In the genomic region with DNA sequence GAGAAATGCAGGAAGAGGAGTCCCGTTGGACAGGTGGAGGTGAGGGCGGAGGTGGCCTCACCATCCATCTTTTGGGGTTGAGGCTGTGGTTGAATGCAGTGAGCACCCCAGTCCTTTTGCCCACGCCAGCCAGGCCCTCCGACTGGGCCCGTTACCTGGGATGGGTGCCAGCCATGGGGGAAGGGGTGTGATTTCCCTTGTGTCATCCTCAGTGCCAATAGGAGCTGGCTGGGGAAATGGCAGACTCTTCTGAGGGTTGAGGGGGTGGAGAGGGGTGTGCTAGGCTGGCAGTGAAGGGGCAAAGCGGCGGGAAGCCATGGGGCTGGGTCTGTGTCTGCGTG, we compare ENCODE assay signal across 10 cellular contexts. TPM values are rescaled to one million over a fixed set of nuclear protein-coding genes. Genes with fewer than 3 reads are reported as not detected.
DNase-seq lines count a peak whose midpoint lies in the region; ATAC-seq, FAIRE-seq and TF ChIP-seq lines count a peak whose summit lies in the region.
"Had no signal": no experiment of that assay in that cellular context is flagged by ENCODE, and none has a peak within 500 bp of the region (broad histone marks: within the 10 kb centered on the region; RNA-seq: fewer than 3 reads in every experiment).

No MANE protein-coding gene starts in this region.

- peak overlapping the region; percentile 38; the same call in 1 of the 2 replicates for H3K4me3 ChIP-seq in GM12864 (ENCODE audit: low read depth, low read length)
- H3K4me3 ChIP-seq in Peyer's patch, result peak overlapping the region in 3 of 4 donors; percentile 37 to 44 (median 40)
- peak overlapping the region; percentile 35 for H3K4me3 ChIP-seq in fibroblast of villous mesenchyme (ENCODE audit: low read depth, low read length)
- H3K4me3 ChIP-seq in spleen, result peak overlapping the region in 6 of 8 donors; percentile 28 to 66 (median 30)
- no peak overlapping the region for H3K4me3 ChIP-seq in HepG2 (replicated peaks in 1 of 3; ENCODE audit: insufficient read depth in 1 of 3, low read depth in 2 of 3, low read length in 3 of 3)

- BruUV-seq in HepG2 (replicated peaks; lab: Mats Ljungman, UMichigan), result no TSS peak

- no peak overlapping the region for H3K9ac ChIP-seq in HepG2 (ENCODE audit: insufficient read depth, low read depth, low read length)

- 35 to 50% (median 44%) methylated on average over 6 to 8 of the region's 8 CpGs for WGBS in spleen, 5 donors
- WGBS in HepG2 (ENCODE audit: low lambda C conversion rate), result 67% methylated on average over 5 of the region's 8 CpGs

- no peak overlapping the region for H2AFZ ChIP-seq in HepG2 (ENCODE audit: low read length)

- intact Hi-C loops in spleen (cut with DNase I; ENCODE audit: low total_unique reads) (no loop called here), HepG2 (cut with micrococcal nuclease; ENCODE audit: unreplicated experiment) (no loop called here)

- no peak for TF ChIP-seq POLR2A in Peyer's patch (IDR thresholded peaks at IDR 0.05)
- no peak for TF ChIP-seq POLR2A in spleen (IDR thresholded peaks at IDR 0.05)
- TF ChIP-seq POLR2A in HepG2 (IDR thresholded peaks at IDR 0.05; ENCODE audit: insufficient read depth in 1 of 2, low read depth in 2 of 2, low read length in 2 of 2), result no peak

- no peak for TF ChIP-seq RAD21 in HepG2 (CRISPR knock-in tag; IDR thresholded peaks at IDR 0.05)

- DNase-seq in GM12864 (ENCODE audit: low read depth) (no peak), Peyer's patch (no peak), fibroblast of villous mesenchyme (ENCODE audit: low read depth) (no peak), spleen (no peak), HepG2 (ENCODE audit: low spot score) (no peak), NOMO-1 treated with DMSO at 0.1 percent for 48 hours (lab: John Stamatoyannopoulos, UW; ENCODE audit: unreplicated experiment) (no peak)
- DNase-seq in stimulated activated naive CD4-positive, alpha-beta T cell (lab: John Stamatoyannopoulos, UW), result no peak
- DNase-seq: NCI-H510A had no signal

- TF ChIP-seq CTCF in GM12864 (IDR thresholded peaks at IDR 0.05; ENCODE audit: low read depth, low read length, missing control alignments), result no peak
- no peak for TF ChIP-seq CTCF in Peyer's patch (IDR thresholded peaks at IDR 0.05)
- no peak for TF ChIP-seq CTCF in fibroblast of villous mesenchyme (IDR thresholded peaks at IDR 0.05; ENCODE audit: insufficient read depth, low read depth, low read length)
- TF ChIP-seq CTCF in spleen (IDR thresholded peaks at IDR 0.05 in 8 of 11, conservative IDR thresholded peaks at IDR 0.05 in 3 of 11), result no peak
- TF ChIP-seq CTCF in HepG2 (CRISPR knock-in tag; IDR thresholded peaks at IDR 0.05), result no peak

- no peaks in the 10 kb centered on the region for H4K20me1 ChIP-seq in HepG2 (ENCODE audit: insufficient read depth, low read length)

- H3K4me2 ChIP-seq in HepG2 (ENCODE audit: low read depth, low read length), result no peak overlapping the region

- no peaks in the 10 kb centered on the region for H3K9me3 ChIP-seq in Peyer's patch
- H3K9me3 ChIP-seq in spleen, result no peaks in the 10 kb centered on the region
- no peaks in the 10 kb centered on the region for H3K9me3 ChIP-seq in HepG2 (ENCODE audit: low read length)

- H3K27ac ChIP-seq in Peyer's patch (no peak overlapping the region), spleen (no peak overlapping the region), HepG2 (ENCODE audit: extremely low read length, insufficient read depth, low read length) (no peak overlapping the region)

- H3K4me1 ChIP-seq in Peyer's patch (peaks cover 0 to 16% (median 6%) of the 10 kb centered on the region in 4 donors), spleen (peaks cover 0 to 15% (median 11%) of the 10 kb centered on the region in 6 donors), HepG2 (ENCODE audit: insufficient read depth, low read length) (peaks cover 79% of the 10 kb centered on the region)

- POLR2A ChIA-PET in HepG2 (lab: Yijun Ruan, JAX), result no interaction called here

- H3K27me3 ChIP-seq in Peyer's patch, result no peaks in the 10 kb centered on the region
- H3K27me3 ChIP-seq in spleen (replicated peaks in 1 of 7), result peaks cover 0 to 72% (median 26%) of the 10 kb centered on the region in 7 donors
- peaks cover 1 to 6% of the 10 kb centered on the region in 2 experiments; a peak in 1 of 5 replicates for H3K27me3 ChIP-seq in HepG2 (ENCODE audit: control insufficient read depth in 1 of 2, insufficient read depth in 2 of 2, low read length in 2 of 2)

- H3K36me3 ChIP-seq in Peyer's patch (no peaks in the 10 kb centered on the region), spleen (no peaks in the 10 kb centered on the region), HepG2 (replicated peaks in 1 of 2; ENCODE audit: control insufficient read depth in 1 of 2, insufficient read depth in 2 of 2, low read length in 2 of 2) (no peaks in the 10 kb centered on the region)

- TF ChIP-seq EP300 in HepG2 (IDR thresholded peaks at IDR 0.05; ENCODE audit: low read depth in 2 of 2, low read length in 2 of 2) (no peak), HepG2 (CRISPR knock-in tag; IDR thresholded peaks at IDR 0.05; ENCODE audit: borderline replicate concordance) (no peak)

- no peaks in the 10 kb centered on the region for H3K79me2 ChIP-seq in HepG2 (ENCODE audit: insufficient read depth, low read length)

- CTCF ChIA-PET in HepG2 (lab: Yijun Ruan, JAX; ENCODE audit: low intra/inter-chr PET ratio, low total read pairs), result no interaction called here

- in situ Hi-C loops in HepG2 (cut with HindIII; ENCODE audit: extremely low pct_ligation_motif_present, low pct_unique_long_range_greater_than_20kb), result no loop called here

- FAIRE-seq in HepG2 (lab: Jason Lieb, UNC), result no peak
- FAIRE-seq: colon had no signal

- no peak for ATAC-seq in HG03342 (IDR thresholded peaks at IDR 0.05; ENCODE audit: unreplicated experiment)
- no peak for ATAC-seq in HepG2

RNA-seq across cellular contexts. Expression of a gene that starts 9.6 kb away (rescaled TPM):
- under 1 TPM in 2 of 4 donors, not detected in 2; 0.57 to 0.83 TPM for total RNA-seq in Peyer's patch
- total RNA-seq in fibroblast of villous mesenchyme, result under 0.01 TPM in 2 replicates
- 1 to 10 TPM in 4 of 7 donors, under 1 TPM in 3; 0.41 to 2.9 (median 1.0) TPM for total RNA-seq in spleen
- under 1 TPM; 0.33 to 0.83 (median 0.61) TPM for polyA plus RNA-seq in spleen
- 0.07 and 0.13 TPM in 2 replicates for total RNA-seq in HepG2 (2016; rRNA removed; fragmentation: Illumina TruSeq; extraction: Trizol)
- not detected in 2 replicates for total RNA-seq in HepG2 (2016; cell fraction: cytosol; rRNA removed; fragmentation: Illumina TruSeq; extraction: Trizol; ENCODE audit: low read depth)
- 0.06 and 0.09 TPM in 2 replicates for total RNA-seq in HepG2 (2016; cell fraction: insoluble cytoplasmic fraction; rRNA removed; fragmentation: Illumina TruSeq; extraction: Trizol)
- total RNA-seq in HepG2 (2016; cell fraction: membrane; rRNA removed; fragmentation: Illumina TruSeq; extraction: Trizol), result not detected in 2 replicates
- not detected in 2 replicates for total RNA-seq in HepG2 (2016; cell fraction: nucleus; rRNA removed; fragmentation: Illumina TruSeq; extraction: Trizol)
- 0.01 and 0.03 TPM in 2 replicates for polyA plus RNA-seq in HepG2 (2011; rRNA removed)
- 0.04 TPM in 1 of 2 replicates, not detected in the other for polyA plus RNA-seq in HepG2 (2011; cell fraction: cytosol; rRNA removed)
- polyA plus RNA-seq in HepG2 (2011; cell fraction: nucleus; rRNA removed), result 0.05 and 0.23 TPM in 2 replicates
- 0.08 TPM in 1 of 2 replicates, not detected in the other for polyA plus RNA-seq in HepG2 (2012)
- polyA plus RNA-seq in HepG2 (2016; cell fraction: cytosol; fragmentation: Illumina TruSeq; extraction: Trizol; ENCODE audit: low read depth), result not detected in 2 replicates
- polyA plus RNA-seq in HepG2 (2016; cell fraction: insoluble cytoplasmic fraction; fragmentation: Illumina TruSeq; extraction: Trizol; ENCODE audit: low read depth), result not detected in 2 replicates
- 0.32 TPM in 1 of 2 replicates, not detected in the other for polyA plus RNA-seq in HepG2 (2016; cell fraction: membrane; fragmentation: Illumina TruSeq; extraction: Trizol; ENCODE audit: low read depth)
- 0.48 TPM in 1 of 2 replicates, not detected in the other for polyA plus RNA-seq in HepG2 (2016; cell fraction: nucleus; fragmentation: Illumina TruSeq; extraction: Trizol; ENCODE audit: insufficient read depth, low read depth)
- not detected in 2 replicates for polyA minus RNA-seq in HepG2 (2011; rRNA and poly(A)+ RNA removed; ENCODE audit: low replicate concordance)
- not detected in 2 replicates for polyA minus RNA-seq in HepG2 (2011; cell fraction: cytosol; rRNA and poly(A)+ RNA removed)
- polyA minus RNA-seq in HepG2 (2011; cell fraction: nucleus; rRNA and poly(A)+ RNA removed), result not detected in 2 replicates

RNA-seq across cellular contexts. Expression of a gene that starts 19.5 kb away (rescaled TPM):
- 100 to 1,000 TPM in 1 of 4 donors, 10 to 100 TPM in 3; 68.0 to 107 (median 85.6) TPM for total RNA-seq in Peyer's patch
- total RNA-seq in fibroblast of villous mesenchyme, result 47.5 and 61.5 TPM in 2 replicates
- 10 to 100 TPM; 44.3 to 63.5 (median 54.2) TPM for total RNA-seq in spleen
- 10 to 100 TPM; 44.1 to 64.7 (median 61.1) TPM for polyA plus RNA-seq in spleen
- total RNA-seq in HepG2 (2016; rRNA removed; fragmentation: Illumina TruSeq; extraction: Trizol), result 66.3 and 76.8 TPM in 2 replicates
- total RNA-seq in HepG2 (2016; cell fraction: cytosol; rRNA removed; fragmentation: Illumina TruSeq; extraction: Trizol; ENCODE audit: low read depth), result 32.9 and 37.0 TPM in 2 replicates
- 64.5 and 67.8 TPM in 2 replicates for total RNA-seq in HepG2 (2016; cell fraction: insoluble cytoplasmic fraction; rRNA removed; fragmentation: Illumina TruSeq; extraction: Trizol)
- 57.5 and 79.5 TPM in 2 replicates for total RNA-seq in HepG2 (2016; cell fraction: membrane; rRNA removed; fragmentation: Illumina TruSeq; extraction: Trizol)
- 53.8 and 61.6 TPM in 2 replicates for total RNA-seq in HepG2 (2016; cell fraction: nucleus; rRNA removed; fragmentation: Illumina TruSeq; extraction: Trizol)
- polyA plus RNA-seq in HepG2 (2011; rRNA removed), result 51.0 and 51.1 TPM in 2 replicates
- 42.1 and 59.2 TPM in 2 replicates for polyA plus RNA-seq in HepG2 (2011; cell fraction: cytosol; rRNA removed)
- 183 and 211 TPM in 2 replicates for polyA plus RNA-seq in HepG2 (2011; cell fraction: nucleus; rRNA removed)
- 23.8 and 25.1 TPM in 2 replicates for polyA plus RNA-seq in HepG2 (2012)
- polyA plus RNA-seq in HepG2 (2016; cell fraction: cytosol; fragmentation: Illumina TruSeq; extraction: Trizol; ENCODE audit: low read depth), result 23.7 and 32.2 TPM in 2 replicates
- polyA plus RNA-seq in HepG2 (2016; cell fraction: insoluble cytoplasmic fraction; fragmentation: Illumina TruSeq; extraction: Trizol; ENCODE audit: low read depth), result 64.6 and 74.5 TPM in 2 replicates
- 48.0 and 61.2 TPM in 2 replicates for polyA plus RNA-seq in HepG2 (2016; cell fraction: membrane; fragmentation: Illumina TruSeq; extraction: Trizol; ENCODE audit: low read depth)
- 102 and 107 TPM in 2 replicates for polyA plus RNA-seq in HepG2 (2016; cell fraction: nucleus; fragmentation: Illumina TruSeq; extraction: Trizol; ENCODE audit: insufficient read depth, low read depth)
- polyA minus RNA-seq in HepG2 (2011; rRNA and poly(A)+ RNA removed; ENCODE audit: low replicate concordance), result 111 and 194 TPM in 2 replicates
- 18.1 and 20.3 TPM in 2 replicates for polyA minus RNA-seq in HepG2 (2011; cell fraction: cytosol; rRNA and poly(A)+ RNA removed)
- polyA minus RNA-seq in HepG2 (2011; cell fraction: nucleus; rRNA and poly(A)+ RNA removed), result 29.8 and 41.8 TPM in 2 replicates

RNA-seq across cellular contexts. Expression of a gene that starts 57.0 kb away (rescaled TPM):
- total RNA-seq in Peyer's patch, result 1 to 10 TPM in 1 of 4 donors, under 1 TPM in 1, not detected in 2; 0.35 to 1.0 TPM
- total RNA-seq in fibroblast of villous mesenchyme, result under 0.01 TPM in 2 replicates
- total RNA-seq in spleen, result under 1 TPM in 4 of 7 donors, not detected in 3; 0.27 to 0.67 (median 0.41) TPM
- under 1 TPM in 2 of 3 donors, not detected in 1; 0.08 to 0.10 TPM for polyA plus RNA-seq in spleen
- 0.17 and 0.20 TPM in 2 replicates for total RNA-seq in HepG2 (2016; rRNA removed; fragmentation: Illumina TruSeq; extraction: Trizol)
- total RNA-seq in HepG2 (2016; cell fraction: cytosol; rRNA removed; fragmentation: Illumina TruSeq; extraction: Trizol; ENCODE audit: low read depth), result not detected in 2 replicates
- 0.21 and 0.30 TPM in 2 replicates for total RNA-seq in HepG2 (2016; cell fraction: insoluble cytoplasmic fraction; rRNA removed; fragmentation: Illumina TruSeq; extraction: Trizol)
- 0.14 and 0.15 TPM in 2 replicates for total RNA-seq in HepG2 (2016; cell fraction: membrane; rRNA removed; fragmentation: Illumina TruSeq; extraction: Trizol)
- 0.16 TPM in 1 of 2 replicates, not detected in the other for total RNA-seq in HepG2 (2016; cell fraction: nucleus; rRNA removed; fragmentation: Illumina TruSeq; extraction: Trizol)
- polyA plus RNA-seq in HepG2 (2011; rRNA removed), result 0.05 and 0.07 TPM in 2 replicates
- polyA plus RNA-seq in HepG2 (2011; cell fraction: cytosol; rRNA removed), result 0.03 and 0.12 TPM in 2 replicates
- 0.07 and 0.08 TPM in 2 replicates for polyA plus RNA-seq in HepG2 (2011; cell fraction: nucleus; rRNA removed)
- 0.19 and 0.44 TPM in 2 replicates for polyA plus RNA-seq in HepG2 (2012)
- polyA plus RNA-seq in HepG2 (2016; cell fraction: cytosol; fragmentation: Illumina TruSeq; extraction: Trizol; ENCODE audit: low read depth), result not detected in 2 replicates
- polyA plus RNA-seq in HepG2 (2016; cell fraction: insoluble cytoplasmic fraction; fragmentation: Illumina TruSeq; extraction: Trizol; ENCODE audit: low read depth), result 0.20 and 0.25 TPM in 2 replicates
- polyA plus RNA-seq in HepG2 (2016; cell fraction: membrane; fragmentation: Illumina TruSeq; extraction: Trizol; ENCODE audit: low read depth), result 0.14 and 0.23 TPM in 2 replicates
- polyA plus RNA-seq in HepG2 (2016; cell fraction: nucleus; fragmentation: Illumina TruSeq; extraction: Trizol; ENCODE audit: insufficient read depth, low read depth), result not detected in 2 replicates
- polyA minus RNA-seq in HepG2 (2011; rRNA and poly(A)+ RNA removed; ENCODE audit: low replicate concordance), result 0.22 TPM in 1 of 2 replicates, not detected in the other
- polyA minus RNA-seq in HepG2 (2011; cell fraction: cytosol; rRNA and poly(A)+ RNA removed), result not detected in 2 replicates
- polyA minus RNA-seq in HepG2 (2011; cell fraction: nucleus; rRNA and poly(A)+ RNA removed), result 0.25 TPM in 1 of 2 replicates, not detected in the other

Comparison
In these comparisons a context has a peak if more than half of its experiments do, and no peak if none do; other contexts are left out.
1. H3K4me3 ChIP-seq: peak in GM12864 (single experiment), Peyer's patch (3 of 4), fibroblast of villous mesenchyme (single experiment) and spleen (6 of 8); none in HepG2 (0 of 3).